In genomic region chr20:16295534-16295933, GRCh38 we compare ENCODE assay signal across 7 cellular contexts.
"Had no signal": no experiment of that assay in that cellular context is flagged by ENCODE, and none has a peak within 500 bp of the region (broad histone marks: within the 10 kb centered on the region; RNA-seq: fewer than 3 reads in every experiment).

No MANE protein-coding gene starts in this region.

- ATAC-seq: GM23338, K562 had no signal

- DNase-seq: H9, HCEC 1CT, IMR-90, KG1 had no signal

- H3K27ac ChIP-seq: HL-60 had no signal

- H2AFZ ChIP-seq: GM23338 had no signal

- H3K4me3 ChIP-seq: GM23338, K562 had no signal

- H3K4me2 ChIP-seq: GM23338 had no signal
